Comparison of ENCODE assay signal across 1 cellular context in the genomic region with DNA sequence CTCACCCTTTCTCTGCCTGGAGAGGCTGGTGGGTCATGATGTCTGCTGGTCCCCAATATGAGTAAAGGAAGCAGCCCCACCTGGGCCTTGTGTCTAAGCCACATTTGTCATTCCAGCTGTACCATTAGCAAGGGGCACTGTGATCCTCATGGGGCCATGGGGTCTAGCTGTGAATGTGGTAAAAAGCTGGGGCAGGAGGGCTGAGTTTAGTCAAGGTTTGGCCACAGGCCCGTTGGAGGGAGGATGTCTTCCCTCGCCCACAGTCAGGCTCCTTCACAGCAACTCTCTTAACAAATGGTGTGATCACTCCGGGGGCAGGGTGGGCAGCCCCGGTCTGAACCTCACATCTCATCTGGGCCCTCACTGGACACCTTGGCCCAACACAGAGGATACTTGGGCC.
TF ChIP-seq lines count a peak whose summit lies in the region.

No MANE protein-coding gene starts in this region.

TF ChIP-seq in WTC11, 78 proteins besides CTCF, POLR2A, EP300 and RAD21 (continued from another document):
- TF ChIP-seq, protein P1, sequence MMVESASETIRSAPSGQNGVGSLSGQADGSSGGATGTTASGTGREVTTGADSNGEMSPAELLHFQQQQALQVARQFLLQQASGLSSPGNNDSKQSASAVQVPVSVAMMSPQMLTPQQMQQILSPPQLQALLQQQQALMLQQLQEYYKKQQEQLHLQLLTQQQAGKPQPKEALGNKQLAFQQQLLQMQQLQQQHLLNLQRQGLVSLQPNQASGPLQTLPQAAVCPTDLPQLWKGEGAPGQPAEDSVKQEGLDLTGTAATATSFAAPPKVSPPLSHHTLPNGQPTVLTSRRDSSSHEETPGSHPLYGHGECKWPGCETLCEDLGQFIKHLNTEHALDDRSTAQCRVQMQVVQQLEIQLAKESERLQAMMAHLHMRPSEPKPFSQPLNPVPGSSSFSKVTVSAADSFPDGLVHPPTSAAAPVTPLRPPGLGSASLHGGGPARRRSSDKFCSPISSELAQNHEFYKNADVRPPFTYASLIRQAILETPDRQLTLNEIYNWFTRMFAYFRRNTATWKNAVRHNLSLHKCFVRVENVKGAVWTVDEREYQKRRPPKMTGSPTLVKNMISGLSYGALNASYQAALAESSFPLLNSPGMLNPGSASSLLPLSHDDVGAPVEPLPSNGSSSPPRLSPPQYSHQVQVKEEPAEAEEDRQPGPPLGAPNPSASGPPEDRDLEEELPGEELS (CRISPR knock-in tag; IDR thresholded peaks at IDR 0.05): no peak
- TF ChIP-seq NR2C2 (CRISPR knock-in tag; IDR thresholded peaks at IDR 0.05): no peak
- TF ChIP-seq TEAD4 (CRISPR knock-in tag; IDR thresholded peaks at IDR 0.05): no peak
- no peak for TF ChIP-seq ZNF317 (CRISPR knock-in tag; IDR thresholded peaks at IDR 0.05; ENCODE audit: borderline replicate concordance, low read depth)
- no peak for TF ChIP-seq CBFB (CRISPR knock-in tag; IDR thresholded peaks at IDR 0.05; ENCODE audit: low read depth)
